2 cellular contexts compared by ENCODE assay signal in the genomic region with DNA sequence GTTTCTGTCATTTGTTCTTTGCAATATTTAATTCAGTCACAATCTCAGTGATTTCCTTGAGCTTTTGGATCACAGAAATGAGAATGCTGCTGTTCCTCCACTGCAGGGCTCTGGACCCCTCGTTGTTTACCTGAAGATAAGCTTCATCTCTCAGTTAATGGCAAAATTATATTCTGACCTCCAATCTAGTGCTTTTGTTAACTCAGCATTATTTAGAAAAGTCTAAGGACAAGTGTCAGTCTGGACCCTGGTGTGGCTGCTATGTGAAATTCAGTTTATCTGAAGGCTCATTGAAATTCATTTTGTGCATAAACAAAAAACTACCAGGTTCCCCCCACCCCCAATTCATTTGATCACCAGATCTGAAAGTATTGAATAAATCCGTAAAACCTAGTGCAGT.
TF ChIP-seq lines count a peak whose summit lies in the region.

No MANE protein-coding gene starts in this region.

TF ChIP-seq in A549, 52 proteins besides CTCF, POLR2A, EP300 and RAD21 (continued from another document):
- TF ChIP-seq HOXB13 (CRISPR knock-in tag; IDR thresholded peaks at IDR 0.05; ENCODE audit: low read depth), result no peak

TF ChIP-seq in IMR-90, 13 proteins besides CTCF, POLR2A, EP300 and RAD21 (continued from another document):
- peak; percentile 78 for TF ChIP-seq MAFK (IDR thresholded peaks at IDR 0.05; ENCODE audit: low read depth, low read length)
- no peak for TF ChIP-seq RCOR1 (IDR thresholded peaks at IDR 0.05; ENCODE audit: insufficient replicate concordance, low read length)
